In the genomic region with DNA sequence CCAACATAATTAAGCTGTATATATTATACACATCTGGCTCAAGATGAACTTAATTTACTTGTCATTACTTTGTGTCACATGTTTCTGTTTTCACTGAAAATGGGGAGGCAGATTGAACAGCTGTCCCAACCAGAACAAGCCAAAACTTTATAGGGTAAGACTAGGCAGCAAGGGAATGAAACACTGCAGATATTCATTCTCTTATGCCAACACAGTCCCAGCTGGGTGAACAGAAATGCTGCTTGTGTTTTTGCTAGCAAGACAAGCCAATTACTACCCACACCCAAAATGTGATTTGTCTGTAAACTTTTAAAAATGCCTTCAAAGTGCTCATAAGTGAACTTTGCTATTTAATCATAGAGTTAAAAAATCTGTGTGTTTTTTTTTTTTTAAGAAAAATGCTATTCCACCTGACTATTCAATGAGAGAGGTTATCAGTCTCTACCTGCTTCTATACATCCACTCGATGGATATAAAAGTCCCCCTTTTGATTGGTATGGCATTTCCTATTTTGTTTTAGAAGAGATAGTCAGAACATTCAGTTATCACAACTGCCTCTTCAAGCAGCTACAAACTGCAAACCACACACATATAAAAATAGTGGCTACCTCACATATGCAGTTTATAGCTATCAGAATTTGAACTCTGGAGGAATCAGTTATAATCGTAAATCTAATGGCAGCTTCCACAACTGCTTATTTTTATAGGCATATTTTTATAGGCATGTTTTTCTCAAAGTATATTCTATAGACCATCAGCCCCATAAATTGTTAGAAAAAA, we compare ENCODE assay signal across 28 cellular contexts.
"Had no signal": no experiment of that assay in that cellular context is flagged by ENCODE, and none has a peak within 500 bp of the region (broad histone marks: within the 10 kb centered on the region; RNA-seq: fewer than 3 reads in every experiment).

No MANE protein-coding gene starts in this region.

- H3K27ac Mint-ChIP-seq: activated CD4-positive, alpha-beta memory T cell treated with anti-CD3 and anti-CD28 coated beads for 36 hours; activated naive CD4-positive, alpha-beta T cell treated with anti-CD3 and anti-CD28 coated beads for 36 hours; activated naive CD8-positive, alpha-beta T cell; activated T-helper 17 cell treated with anti-CD3 and anti-CD28 coated beads, Interleukin-2, amount 50 U/mL, for 72 hours; T-helper 2 cell treated with Interferon-gamma antibody and Interleukin-4, amounts not matched to agents 5 μg/mL and 100 μg/mL, for 36 hours had no signal

- H3K9me3 Mint-ChIP-seq: activated CD4-positive, alpha-beta memory T cell treated with anti-CD3 and anti-CD28 coated beads for 36 hours; activated naive CD4-positive, alpha-beta T cell treated with anti-CD3 and anti-CD28 coated beads for 36 hours; activated T-cell treated with anti-CD3 and anti-CD28 coated beads, Interleukin-2, amount 50 U/mL, for 4 hours; activated T-helper 17 cell treated with anti-CD3 and anti-CD28 coated beads, Interleukin-2, amount 50 U/mL, for 72 hours; T-helper 2 cell treated with Interferon-gamma antibody and Interleukin-4, amounts not matched to agents 5 μg/mL and 100 μg/mL, for 36 hours had no signal

- H3K27ac ChIP-seq: brain microvascular endothelial cell, cardiac muscle cell, SJSA1 had no signal

- H3K27me3 ChIP-seq: brain microvascular endothelial cell, cardiac muscle cell, SJSA1 had no signal

- H3K4me1 Mint-ChIP-seq: activated T-helper 17 cell treated with anti-CD3 and anti-CD28 coated beads, Interleukin-2, amount 50 U/mL, for 72 hours had no signal

- H3K4me3 Mint-ChIP-seq: activated CD4-positive, alpha-beta memory T cell treated with anti-CD3 and anti-CD28 coated beads for 36 hours; activated naive CD4-positive, alpha-beta T cell treated with anti-CD3 and anti-CD28 coated beads for 36 hours; activated naive CD8-positive, alpha-beta T cell; activated T-cell treated with anti-CD3 and anti-CD28 coated beads, Interleukin-2, amount 50 U/mL, for 4 hours; activated T-helper 17 cell treated with anti-CD3 and anti-CD28 coated beads, Interleukin-2, amount 50 U/mL, for 72 hours; T-helper 2 cell treated with Interferon-gamma antibody and Interleukin-4, amounts not matched to agents 5 μg/mL and 100 μg/mL, for 36 hours had no signal

- H3K36me3 Mint-ChIP-seq: activated CD4-positive, alpha-beta memory T cell treated with anti-CD3 and anti-CD28 coated beads for 36 hours; activated naive CD8-positive, alpha-beta T cell had no signal

- H3K4me3 ChIP-seq: cardiac muscle cell, K562, SJSA1 had no signal

- H3K36me3 ChIP-seq: brain microvascular endothelial cell, cardiac muscle cell, SJSA1 had no signal

- DNase-seq: activated CD4-positive, alpha-beta memory T cell treated with anti-CD3 and anti-CD28 coated beads for 36 hours; activated CD4-positive, alpha-beta T cell treated with anti-CD3 and anti-CD28 coated beads for 48 hours; activated CD4-positive, CD25-positive, alpha-beta regulatory T cell treated with anti-CD3 and anti-CD28 coated beads, Interleukin-2, amount 50 U/mL, for 72 hours; activated CD8-positive, alpha-beta memory T cell treated with anti-CD3 and anti-CD28 coated beads for 24 hours; activated gamma-delta T cell; activated naive CD4-positive, alpha-beta T cell treated with anti-CD3 and anti-CD28 coated beads for 36 hours; activated T-cell treated with anti-CD3 and anti-CD28 coated beads, Interleukin-2, amount 50 U/mL, for 4 hours; brain microvascular endothelial cell; Karpas-422; NCI-H1092; NCI-H1417; NCI-H1930; NCI-H2171 treated with DMSO at 0.1 percent for 48 hours; NCI-H345; NCI-H510A; NCI-H526 treated with DMSO at 0.1 percent for 48 hours; NCI-H82; RPMI8226; SHP77; SW 1271 had no signal

- H3K4me1 ChIP-seq: SJSA1 had no signal

- H3K9me3 ChIP-seq: SJSA1 had no signal

- ATAC-seq: activated T-cell treated with anti-CD3 and anti-CD28 coated beads, Interleukin-2, amount 50 U/mL, for 4 hours; activated T-helper 17 cell treated with anti-CD3 and anti-CD28 coated beads, Interleukin-2, amount 50 U/mL, for 72 hours; K562; Panc1; SK-N-SH treated with all-trans-retinoic acid at 6 μM for 48 hours had no signal
